In the genomic region with DNA sequence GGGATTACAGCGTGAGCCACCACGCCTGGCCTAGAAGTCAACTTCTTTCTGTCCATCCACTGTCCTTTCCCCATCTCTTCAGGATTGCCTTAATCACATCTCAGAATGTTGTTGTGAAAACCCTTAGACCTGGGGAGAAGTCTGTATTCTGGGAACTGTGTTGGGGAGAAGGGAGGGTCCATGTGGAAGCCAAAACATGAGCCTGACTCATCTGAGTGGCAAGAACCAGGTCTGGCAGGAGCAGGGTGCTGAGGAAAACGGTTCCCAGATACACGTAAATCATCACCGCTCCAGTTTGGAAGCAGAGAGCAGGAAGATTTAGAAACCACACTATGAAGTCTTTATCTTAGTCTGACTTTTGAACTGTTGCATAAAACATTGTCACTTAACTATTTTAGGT, we compare ENCODE assay signal across 15 cellular contexts.
A peak's percentile ranks its signal among the peaks of the same experiment; 100 is the strongest.
DNase-seq lines count a peak whose midpoint lies in the region; ATAC-seq, FAIRE-seq and TF ChIP-seq lines count a peak whose summit lies in the region.
"Had no signal": no experiment of that assay in that cellular context is flagged by ENCODE, and none has a peak within 500 bp of the region (broad histone marks: within the 10 kb centered on the region; RNA-seq: fewer than 3 reads in every experiment).

No MANE protein-coding gene starts in this region.

- TF ChIP-seq CTCF in fibroblast of lung (conservative IDR thresholded peaks at IDR 0.05 in 1 of 2, IDR thresholded peaks at IDR 0.05 in 1 of 2; ENCODE audit: low read depth in 1 of 2, low read length in 2 of 2) (no peak), osteoblast (IDR thresholded peaks at IDR 0.05; ENCODE audit: extremely low read depth, low read depth, low read length) (no peak), colonic mucosa (IDR thresholded peaks at IDR 0.05) (no peak)

- H3K4me3 ChIP-seq in ACC112 (ENCODE audit: low read depth, low read length) (no peak overlapping the region), fibroblast of lung (replicated peaks in 1 of 4; ENCODE audit: control extremely low read depth in 1 of 4, insufficient read depth in 1 of 4, low read depth in 3 of 4, low read length in 4 of 4) (no peak overlapping the region), osteoblast (ENCODE audit: insufficient read depth, low read length) (no peak overlapping the region), colonic mucosa (no peak overlapping the region)
- H3K4me3 ChIP-seq: breast epithelium had no signal

- ATAC-seq in activated naive CD4-positive, alpha-beta T cell treated with anti-CD3 and anti-CD28 coated beads, Interleukin-2, amount 50 U/mL, for 72 hours, result no peak

- H3K36me3 Mint-ChIP-seq in activated naive CD4-positive, alpha-beta T cell treated with anti-CD3 and anti-CD28 coated beads, Interleukin-2, amount 50 U/mL, for 72 hours, result peaks cover 9 to 21% of the 10 kb centered on the region in 2 donors

- H3K79me2 ChIP-seq in ACC112 (ENCODE audit: control insufficient read depth, insufficient read depth, low read length, unreplicated experiment), result no peaks in the 10 kb centered on the region
- H3K79me2 ChIP-seq in fibroblast of lung (ENCODE audit: control insufficient read depth, insufficient read depth, low read length), result no peaks in the 10 kb centered on the region
- peaks cover 41% of the 10 kb centered on the region for H3K79me2 ChIP-seq in osteoblast (ENCODE audit: insufficient read depth, low read length)

- H3K4me2 ChIP-seq in fibroblast of lung (ENCODE audit: extremely low read depth, insufficient read depth, low read length), result no peak overlapping the region
- H3K4me2 ChIP-seq in osteoblast (ENCODE audit: insufficient read depth, low read length), result peak overlapping the region; percentile 6

- no peak for DNase-seq in HTR-8/SVneo (ENCODE audit: insufficient read length, low spot score)
- peak; percentile 42 to 87 for DNase-seq in fibroblast of lung (ENCODE audit: low read depth in 2 of 2)
- DNase-seq in osteoblast (ENCODE audit: insufficient read length, low spot score, missing footprints), result peak; percentile 88
- no peak for DNase-seq in activated naive CD4-positive, alpha-beta T cell treated with anti-CD3 and anti-CD28 coated beads, Interleukin-2, amount 50 U/mL, for 72 hours (ENCODE audit: low spot score in 2 of 2)
- no peak for DNase-seq in ureter (ENCODE audit: low spot score)
- DNase-seq in NCI-H524 (lab: John Stamatoyannopoulos, UW), result no peak
- no peak for DNase-seq in colonic mucosa
- DNase-seq: activated CD4-positive, alpha-beta T cell treated with anti-CD3 and anti-CD28 coated beads, Interleukin-2, amount 50 U/mL, for 4 hours; NCI-H146; NCI-H774; T-helper 9 cell had no signal

- intact Hi-C loops in colonic mucosa (cut with DNase I), result no loop called here

- H3K27ac Mint-ChIP-seq in activated naive CD4-positive, alpha-beta T cell treated with anti-CD3 and anti-CD28 coated beads, Interleukin-2, amount 50 U/mL, for 72 hours, result peak overlapping the region in 1 of 2 donors; percentile 39

- peak; percentile 4 for FAIRE-seq in HTR-8/SVneo (lab: Jason Lieb, UNC)
- FAIRE-seq: GM12891 had no signal

- H2AFZ ChIP-seq in ACC112 (ENCODE audit: low read length, unreplicated experiment) (no peak overlapping the region), fibroblast of lung (ENCODE audit: low read length) (no peak overlapping the region), osteoblast (ENCODE audit: low read length) (no peak overlapping the region)

- H3K4me1 ChIP-seq in ACC112 (ENCODE audit: control insufficient read depth, insufficient read depth, low read length, unreplicated experiment) (peaks cover 27% of the 10 kb centered on the region), fibroblast of lung (ENCODE audit: control insufficient read depth, extremely low read depth, insufficient read depth, low read length) (peaks cover 2% of the 10 kb centered on the region), osteoblast (ENCODE audit: insufficient read depth, low read length) (peaks cover 45% of the 10 kb centered on the region), colonic mucosa (no peaks in the 10 kb centered on the region)
- H3K4me1 ChIP-seq: breast epithelium had no signal

- peaks cover 5% of the 10 kb centered on the region for H3K36me3 ChIP-seq in ACC112 (ENCODE audit: insufficient read depth, low read length)
- no peaks in the 10 kb centered on the region for H3K36me3 ChIP-seq in fibroblast of lung (ENCODE audit: control insufficient read depth, insufficient read depth, low read length)
- H3K36me3 ChIP-seq in osteoblast (ENCODE audit: insufficient read depth, low read length), result peaks cover 53% of the 10 kb centered on the region
- no peaks in the 10 kb centered on the region for H3K36me3 ChIP-seq in colonic mucosa
- H3K36me3 ChIP-seq: breast epithelium had no signal

- peak overlapping the region; percentile 37 for H3K27ac ChIP-seq in ACC112 (ENCODE audit: low read depth, low read length)
- H3K27ac ChIP-seq in fibroblast of lung (ENCODE audit: insufficient read depth, low read length), result no peak overlapping the region
- H3K27ac ChIP-seq in osteoblast (ENCODE audit: low read depth, low read length), result peak overlapping the region; percentile 79
- no peak overlapping the region for H3K27ac ChIP-seq in colonic mucosa
- H3K27ac ChIP-seq: RWPE1 had no signal

- H4K20me1 ChIP-seq in fibroblast of lung (ENCODE audit: control insufficient read depth, extremely low read depth, insufficient read depth, low read length), result no peaks in the 10 kb centered on the region
- no peaks in the 10 kb centered on the region for H4K20me1 ChIP-seq in osteoblast (ENCODE audit: insufficient read depth, low read length)

- H3K9ac ChIP-seq in fibroblast of lung (ENCODE audit: insufficient read depth, low read length), result no peak overlapping the region
- H3K9ac ChIP-seq in colonic mucosa (ENCODE audit: low read depth in 2 of 2, low read length in 2 of 2), result no peak overlapping the region

- H3K9me3 Mint-ChIP-seq in activated naive CD4-positive, alpha-beta T cell treated with anti-CD3 and anti-CD28 coated beads, Interleukin-2, amount 50 U/mL, for 72 hours, result no peaks in the 10 kb centered on the region

- H3K27me3 ChIP-seq in ACC112 (ENCODE audit: insufficient read depth, low read length) (no peaks in the 10 kb centered on the region), fibroblast of lung (ENCODE audit: control insufficient read depth, insufficient read depth, low read length) (no peaks in the 10 kb centered on the region), osteoblast (ENCODE audit: insufficient read depth, low read length) (no peaks in the 10 kb centered on the region), colonic mucosa (no peaks in the 10 kb centered on the region)
- H3K27me3 ChIP-seq: breast epithelium had no signal

- no peaks in the 10 kb centered on the region for H3K9me3 ChIP-seq in fibroblast of lung (ENCODE audit: control insufficient read depth, insufficient read depth, low read depth, low read length)
- H3K9me3 ChIP-seq in osteoblast (ENCODE audit: low read depth, low read length), result no peaks in the 10 kb centered on the region
- no peaks in the 10 kb centered on the region for H3K9me3 ChIP-seq in colonic mucosa
- H3K9me3 ChIP-seq: breast epithelium had no signal

Comparison
In these comparisons a context has a peak if more than half of its experiments do, and no peak if none do; other contexts are left out.
1. H3K27ac ChIP-seq: peak in ACC112 (single experiment) and osteoblast (single experiment); none in fibroblast of lung (single experiment) and colonic mucosa (single experiment).
2. DNase-seq: peak in fibroblast of lung (2 of 2) and osteoblast (single experiment); none in HTR-8/SVneo (single experiment), activated naive CD4-positive, alpha-beta T cell treated with anti-CD3 and anti-CD28 coated beads, Interleukin-2, amount 50 U/mL, for 72 hours (0 of 2), ureter (single experiment), NCI-H524 (0 of 2) and colonic mucosa (single experiment).